ENCODE assay signal across 1 cellular context in genomic region chr19:15418588-15419412, GRCh38.
TF ChIP-seq lines count a peak whose summit lies in the region.

AKAP8L (minus strand) TSS chr19:15418988; CDS start chr19:15418923, 65 bp downstream.

TF ChIP-seq in HepG2, 621 proteins besides CTCF, POLR2A, EP300 and RAD21 (continued from another document and continues in another):
- TF ChIP-seq HBP1 (CRISPR knock-in tag; IDR thresholded peaks at IDR 0.05; ENCODE audit: low read depth) (peak; percentile 24; the same call in 1 of the 2 replicates), ZNF691 (CRISPR knock-in tag; IDR thresholded peaks at IDR 0.05; ENCODE audit: borderline replicate concordance, low read depth) (no peak), PRPF4 (IDR thresholded peaks at IDR 0.05; ENCODE audit: low read depth, low read length, poor library complexity, severe bottlenecking) (no peak), ZNF780A (CRISPR knock-in tag; IDR thresholded peaks at IDR 0.05) (no peak), KLF9 (CRISPR knock-in tag; IDR thresholded peaks at IDR 0.05; ENCODE audit: low read depth) (no peak), ZNF850 (CRISPR knock-in tag; conservative IDR thresholded peaks at IDR 0.05) (no peak), DRAP1 (CRISPR knock-in tag; IDR thresholded peaks at IDR 0.05) (peak; percentile 70), ZNF280B (CRISPR knock-in tag; IDR thresholded peaks at IDR 0.05; ENCODE audit: borderline replicate concordance) (peak; percentile 18; the same call in 1 of the 2 replicates), ZNF552 (CRISPR knock-in tag; IDR thresholded peaks at IDR 0.05; ENCODE audit: borderline replicate concordance) (0 out of 2 replicates have a peak, but pooled peaks have one; percentile 47), CERS6 (CRISPR knock-in tag; IDR thresholded peaks at IDR 0.05) (no peak), ZNF383 (CRISPR knock-in tag; IDR thresholded peaks at IDR 0.05; ENCODE audit: borderline replicate concordance) (no peak), ZC3H13 (CRISPR knock-in tag; IDR thresholded peaks at IDR 0.05) (no peak), THAP7 (CRISPR knock-in tag; IDR thresholded peaks at IDR 0.05) (peak; percentile 38; the same call in 1 of the 2 replicates), SYNCRIP (IDR thresholded peaks at IDR 0.05; ENCODE audit: insufficient read depth, low read depth, low read length) (no peak), AFF4 (CRISPR knock-in tag; IDR thresholded peaks at IDR 0.05) (no peak), ZNF740 (CRISPR knock-in tag; IDR thresholded peaks at IDR 0.05) (0 out of 2 replicates have a peak, but pooled peaks have one; percentile 51), ZNF615 (CRISPR knock-in tag; IDR thresholded peaks at IDR 0.05; ENCODE audit: borderline replicate concordance) (no peak), CREBL2 (CRISPR knock-in tag; IDR thresholded peaks at IDR 0.05; ENCODE audit: borderline replicate concordance) (no peak; the same call in 1 of the 2 replicates), ZNF710 (CRISPR knock-in tag; IDR thresholded peaks at IDR 0.05; ENCODE audit: borderline replicate concordance) (peak; percentile 17; the same call in 1 of the 2 replicates), ZNF562 (CRISPR knock-in tag; IDR thresholded peaks at IDR 0.05; ENCODE audit: borderline replicate concordance) (no peak), SP140L (CRISPR knock-in tag; IDR thresholded peaks at IDR 0.05; ENCODE audit: borderline replicate concordance) (no peak), THAP8 (CRISPR knock-in tag; IDR thresholded peaks at IDR 0.05; ENCODE audit: borderline replicate concordance) (0 out of 2 replicates have a peak, but pooled peaks have one; percentile 78), ZNF800 (CRISPR knock-in tag; IDR thresholded peaks at IDR 0.05) (peak; percentile 42; the same call in 1 of the 2 replicates), NFRKB (IDR thresholded peaks at IDR 0.05) (no peak; the same call in 1 of the 2 replicates), PLSCR1 (CRISPR knock-in tag; IDR thresholded peaks at IDR 0.05; ENCODE audit: borderline replicate concordance) (no peak), BORCS8-MEF2B (CRISPR knock-in tag; IDR thresholded peaks at IDR 0.05) (peak; percentile 62; the same call in 1 of the 2 replicates), ZNF136 (CRISPR knock-in tag; IDR thresholded peaks at IDR 0.05; ENCODE audit: low read depth) (0 out of 2 replicates have a peak, but pooled peaks have one; percentile 78), DBP (CRISPR knock-in tag; IDR thresholded peaks at IDR 0.05; ENCODE audit: not compliant biosample characterization) (no peak), ZNF362 (CRISPR knock-in tag; IDR thresholded peaks at IDR 0.05; ENCODE audit: borderline replicate concordance) (no peak), GATAD2A (CRISPR knock-in tag; IDR thresholded peaks at IDR 0.05) (no peak), CEBPB (IDR thresholded peaks at IDR 0.05; ENCODE audit: borderline replicate concordance, low read depth, low read length) (no peak), ZBTB38 (CRISPR knock-in tag; IDR thresholded peaks at IDR 0.05) (no peak), RFX1 (IDR thresholded peaks at IDR 0.05) (no peak), GATA4 (IDR thresholded peaks at IDR 0.05; ENCODE audit: borderline replicate concordance, low read depth) (no peak; the same call in 1 of the 2 replicates)
